ENCODE assay signal across 12 cellular contexts in the genomic region with DNA sequence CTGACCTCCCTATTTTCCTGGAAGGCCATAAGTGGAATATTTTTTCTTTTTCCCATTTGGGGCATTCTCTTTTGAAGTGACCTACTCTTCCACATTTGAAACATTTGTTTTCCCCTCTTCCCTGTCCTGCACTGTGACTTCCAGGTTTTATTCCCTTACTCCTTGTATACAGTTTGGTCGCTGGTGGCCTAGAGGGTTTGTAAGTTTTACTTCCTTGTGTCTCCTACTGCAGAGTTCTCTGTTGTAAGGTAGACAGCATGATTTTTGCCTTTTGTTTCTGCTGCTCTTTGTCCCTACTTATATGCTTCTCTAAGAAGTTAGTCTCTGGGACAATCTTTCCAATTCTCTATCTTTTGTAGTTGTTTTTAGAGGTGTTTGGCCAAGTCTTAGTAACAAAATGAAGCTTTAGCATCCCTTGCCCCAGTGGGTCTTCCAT.
DNase-seq lines count a peak whose midpoint lies in the region; ATAC-seq and TF ChIP-seq lines count a peak whose summit lies in the region.
"Had no signal": no experiment of that assay in that cellular context is flagged by ENCODE, and none has a peak within 500 bp of the region (broad histone marks: within the 10 kb centered on the region; RNA-seq: fewer than 3 reads in every experiment).

No MANE protein-coding gene starts in this region.

- H4K20me1 ChIP-seq in KMS-11 (ENCODE audit: insufficient read depth) = peaks cover 83% of the 10 kb centered on the region

- H3K36me3 Mint-ChIP-seq in activated naive CD8-positive, alpha-beta T cell treated with anti-CD3 and anti-CD28 coated beads, Interleukin-2, amount 50 U/mL, for 24 hours (ENCODE audit: low read depth) = peaks cover 100% of the 10 kb centered on the region
- peaks cover 100% of the 10 kb centered on the region for H3K36me3 Mint-ChIP-seq in nephron (ENCODE audit: low read depth)

- peaks cover 69% of the 10 kb centered on the region for H3K79me2 ChIP-seq in KMS-11 (ENCODE audit: insufficient read depth, low read depth)

- H2AFZ ChIP-seq in KMS-11 (ENCODE audit: low read depth) = no peak overlapping the region

- TF ChIP-seq CTCF in KMS-11 (conservative IDR thresholded peaks at IDR 0.05; ENCODE audit: low read depth, low read length) (no peak), nephron (IDR thresholded peaks at IDR 0.05; ENCODE audit: unreplicated experiment in 3 of 3) (no peak)

- peak overlapping the region; percentile 99 for H3K27ac Mint-ChIP-seq in activated naive CD8-positive, alpha-beta T cell treated with anti-CD3 and anti-CD28 coated beads, Interleukin-2, amount 50 U/mL, for 24 hours
- peak overlapping the region in 1 of 3 experiments; percentile 12 for H3K27ac Mint-ChIP-seq in nephron

- H3K4me3 ChIP-seq in KMS-11 (IDR thresholded peaks at IDR 0.05; ENCODE audit: insufficient read depth, low read depth, low read length) = no peak overlapping the region
- H3K4me3 ChIP-seq: esophagus muscularis mucosa had no signal

- no peak for ATAC-seq in activated naive CD8-positive, alpha-beta T cell treated with anti-CD3 and anti-CD28 coated beads, Interleukin-2, amount 50 U/mL, for 24 hours
- ATAC-seq in HG03432 (IDR thresholded peaks at IDR 0.05; ENCODE audit: unreplicated experiment) = no peak
- no peak for ATAC-seq in HG03045 (IDR thresholded peaks at IDR 0.05; ENCODE audit: unreplicated experiment)
- ATAC-seq: left colon had no signal

- peaks cover 87% of the 10 kb centered on the region for H3K36me3 ChIP-seq in KMS-11 (ENCODE audit: insufficient read depth)

- H3K4me3 Mint-ChIP-seq in activated naive CD8-positive, alpha-beta T cell treated with anti-CD3 and anti-CD28 coated beads, Interleukin-2, amount 50 U/mL, for 24 hours = peak overlapping the region; percentile 90
- peak overlapping the region; percentile 10 to 59 (median 10) for H3K4me3 Mint-ChIP-seq in nephron

- DNase-seq in EL (peak; percentile 17), GM19238 (ENCODE audit: insufficient read length, low spot score) (no peak)
- no peak for DNase-seq in activated naive CD8-positive, alpha-beta T cell treated with anti-CD3 and anti-CD28 coated beads, Interleukin-2, amount 50 U/mL, for 24 hours
- DNase-seq in stimulated activated CD8-positive, alpha-beta memory T cell treated with anti-CD3 and anti-CD28 coated beads, Interleukin-4, amount 100 ng/mL, for 48 hours = no peak
- DNase-seq: amniotic stem cell, left colon, NCI-H510A had no signal

- peaks cover 2% of the 10 kb centered on the region for H3K27me3 Mint-ChIP-seq in activated naive CD8-positive, alpha-beta T cell treated with anti-CD3 and anti-CD28 coated beads, Interleukin-2, amount 50 U/mL, for 24 hours
- H3K27me3 Mint-ChIP-seq in nephron (ENCODE audit: low read depth) = no peaks in the 10 kb centered on the region

- H3K27ac ChIP-seq in KMS-11 = peak overlapping the region; percentile 23
- H3K27ac ChIP-seq: esophagus muscularis mucosa had no signal

- H3K9ac ChIP-seq in KMS-11 = no peak overlapping the region

- no peaks in the 10 kb centered on the region for H3K27me3 ChIP-seq in KMS-11 (ENCODE audit: insufficient read depth, low read depth)
- H3K27me3 ChIP-seq: esophagus muscularis mucosa had no signal

- peaks cover 19% of the 10 kb centered on the region for H3K9me3 Mint-ChIP-seq in activated naive CD8-positive, alpha-beta T cell treated with anti-CD3 and anti-CD28 coated beads, Interleukin-2, amount 50 U/mL, for 24 hours
- H3K9me3 Mint-ChIP-seq in nephron = peaks cover 57% of the 10 kb centered on the region

- H3K4me1 ChIP-seq in KMS-11 (ENCODE audit: low read depth, poor library complexity, severe bottlenecking) = peaks cover 38% of the 10 kb centered on the region

- no peak overlapping the region for H3K4me2 ChIP-seq in KMS-11

- H3K4me1 Mint-ChIP-seq in activated naive CD8-positive, alpha-beta T cell treated with anti-CD3 and anti-CD28 coated beads, Interleukin-2, amount 50 U/mL, for 24 hours = peaks cover 82% of the 10 kb centered on the region
- H3K4me1 Mint-ChIP-seq in nephron = peaks cover 71% of the 10 kb centered on the region
